Comparison of ENCODE assay signal across 11 cellular contexts in the genomic region with DNA sequence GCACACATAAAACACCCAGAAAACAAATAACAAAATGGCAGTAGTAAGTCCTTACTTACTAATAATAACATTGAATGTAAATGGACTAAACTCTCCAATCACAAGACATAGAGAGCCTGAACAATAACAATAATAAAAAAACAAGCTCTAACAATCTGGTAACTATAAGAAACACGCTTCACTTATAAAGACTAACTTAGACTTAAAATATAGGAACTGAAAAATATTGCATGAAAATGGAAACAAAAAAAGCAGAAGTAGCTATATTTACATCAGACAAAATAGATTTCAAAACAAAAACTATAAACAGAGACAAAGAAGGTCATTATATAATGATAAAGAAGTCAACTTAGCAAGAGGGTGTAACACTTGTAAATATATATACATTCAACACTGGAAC.
DNase-seq lines count a peak whose midpoint lies in the region; ATAC-seq, FAIRE-seq and TF ChIP-seq lines count a peak whose summit lies in the region.
"Had no signal": no experiment of that assay in that cellular context is flagged by ENCODE, and none has a peak within 500 bp of the region (broad histone marks: within the 10 kb centered on the region; RNA-seq: fewer than 3 reads in every experiment).

No MANE protein-coding gene starts in this region.

- H3K9me1 ChIP-seq in K562 (ENCODE audit: control insufficient read depth, insufficient read depth, low read length), result no peaks in the 10 kb centered on the region

- intact Hi-C loops in K562 (cut with micrococcal nuclease), result no loop called here

- no peak for TF ChIP-seq EP300 in K562 (IDR thresholded peaks at IDR 0.05; ENCODE audit: low read length)

- H2AFZ ChIP-seq in K562 (ENCODE audit: low read depth, low read length), result peak overlapping the region; percentile 95; the same call in 1 of the 2 replicates

- TF ChIP-seq POLR2A in K562 (conservative IDR thresholded peaks at IDR 0.05), result no peak

- FAIRE-seq in K562 (lab: Jason Lieb, UNC), result no peak

- H3K79me2 ChIP-seq in K562 (ENCODE audit: control insufficient read depth, insufficient read depth, low read length), result no peaks in the 10 kb centered on the region

- ATAC-seq in GM18858 (IDR thresholded peaks at IDR 0.05; ENCODE audit: unreplicated experiment), result peak; percentile 83
- peak; percentile 66 for ATAC-seq in GM21825 (IDR thresholded peaks at IDR 0.05; ENCODE audit: unreplicated experiment)
- peak; percentile 63 for ATAC-seq in HG03457 (IDR thresholded peaks at IDR 0.05; ENCODE audit: unreplicated experiment)
- ATAC-seq in K562, result no peak

- in situ Hi-C loops in K562 (cut with MboI), result no loop called here

- 85% methylated on average over 1 of the region's 1 CpG for WGBS in K562 (ENCODE audit: insufficient coverage, low coverage, missing lambda C conversion rate)

- no TSS peak for BruUV-seq in K562 (replicated peaks; lab: Mats Ljungman, UMichigan)

- TF ChIP-seq CTCF in K562 (IDR thresholded peaks at IDR 0.05 in 2 of 3, conservative IDR thresholded peaks at IDR 0.05 in 1 of 3; ENCODE audit: insufficient read depth in 2 of 3, low read depth in 1 of 3, low read length in 3 of 3), result no peak

- H3K9ac ChIP-seq in K562 (ENCODE audit: insufficient read depth in 1 of 2, low read depth in 2 of 2, low read length in 2 of 2), result no peak overlapping the region

- no peak overlapping the region for H3K27ac ChIP-seq in K562 (ENCODE audit: extremely low read depth, low read depth, low read length)
- H3K27ac ChIP-seq: tibial artery had no signal

- no peaks in the 10 kb centered on the region for H4K20me1 ChIP-seq in K562 (replicated peaks; ENCODE audit: control insufficient read depth, insufficient read depth, low read length)

- DNase-seq in K562 (ENCODE audit: extremely low read depth in 1 of 4, low spot score in 3 of 4) (no peak), NCI-H2081 (lab: John Stamatoyannopoulos, UW) (no peak), C1 segment of cervical spinal cord (lab: John Stamatoyannopoulos, UW) (no peak), T1000 (lab: John Stamatoyannopoulos, UW) (no peak), amniotic stem cell (lab: John Stamatoyannopoulos, UW) (no peak)
- DNase-seq: aorta, DMS53, tibial artery had no signal

- CTCF ChIA-PET in K562 (lab: Yijun Ruan, JAX; ENCODE audit: low intra/inter-chr PET ratio), result no interaction called here

- POLR2A ChIA-PET in K562 (lab: Yijun Ruan, JAX), result interaction anchor here (1.0 to 1.1 kb wide), 2 partner anchors 10 to 23 kb away, joined by 3 read pairs; no protein-coding TSS in a partner anchor

- H3K4me1 ChIP-seq in K562 (replicated peaks in 1 of 2; ENCODE audit: control insufficient read depth in 2 of 2, insufficient read depth in 2 of 2, low read length in 2 of 2), result peaks cover 4 to 28% of the 10 kb centered on the region in 2 experiments; a peak in 4 of 5 replicates

- no peak overlapping the region for H3K4me3 ChIP-seq in K562
- H3K4me3 ChIP-seq: tibial artery had no signal

- no peak for TF ChIP-seq RAD21 in K562 (CRISPR knock-in tag; conservative IDR thresholded peaks at IDR 0.05 in 1 of 2, IDR thresholded peaks at IDR 0.05 in 1 of 2)

- H3K36me3 ChIP-seq in K562 (ENCODE audit: control insufficient read depth, insufficient read depth, low read length), result no peaks in the 10 kb centered on the region
- H3K36me3 ChIP-seq: tibial artery had no signal

- no peak overlapping the region for H3K4me2 ChIP-seq in K562 (ENCODE audit: insufficient read depth, low read length)

- no peaks in the 10 kb centered on the region for H3K9me3 ChIP-seq in K562 (replicated peaks; ENCODE audit: control insufficient read depth, insufficient read depth, low read depth, low read length)

- H3K27me3 ChIP-seq in K562 (ENCODE audit: control insufficient read depth in 2 of 2, insufficient read depth in 2 of 2, low read length in 2 of 2), result no peaks in the 10 kb centered on the region
- H3K27me3 ChIP-seq: tibial artery had no signal

TF ChIP-seq in K562, 482 proteins besides CTCF, POLR2A, EP300 and RAD21 (continues in another document):
- TF ChIP-seq TRIM24 (IDR thresholded peaks at IDR 0.05) (peak; percentile 14 to 26; a peak in 2 of 4 replicates), ZNF354B (CRISPR knock-in tag; IDR thresholded peaks at IDR 0.05) (no peak), ZBTB5 (IDR thresholded peaks at IDR 0.05) (no peak), ZC3H8 (IDR thresholded peaks at IDR 0.05) (no peak), DDX20 (tag; IDR thresholded peaks at IDR 0.05; ENCODE audit: low read depth) (peak; percentile 38; the same call in 1 of the 2 replicates), ZSCAN29 (IDR thresholded peaks at IDR 0.05) (no peak), NFXL1 (CRISPR knock-in tag; IDR thresholded peaks at IDR 0.05) (no peak), NCOR1 (IDR thresholded peaks at IDR 0.05) (no peak), TEAD1 (CRISPR knock-in tag; IDR thresholded peaks at IDR 0.05) (no peak), SPI1 (IDR thresholded peaks at IDR 0.05; ENCODE audit: borderline replicate concordance, low read depth, low read length) (no peak), ZNF766 (CRISPR knock-in tag; conservative IDR thresholded peaks at IDR 0.05) (no peak), SLC30A9 (CRISPR knock-in tag; IDR thresholded peaks at IDR 0.05) (no peak), NONO (IDR thresholded peaks at IDR 0.05; ENCODE audit: low read depth in 2 of 2, low read length in 1 of 2) (no peak), ARID2 (IDR thresholded peaks at IDR 0.05) (no peak), ZKSCAN1 (IDR thresholded peaks at IDR 0.05; ENCODE audit: low read depth, low read length) (no peak), ZKSCAN8 (CRISPR knock-in tag; IDR thresholded peaks at IDR 0.05) (no peak), ZNF3 (CRISPR knock-in tag; IDR thresholded peaks at IDR 0.05) (no peak), MECOM (CRISPR knock-in tag; IDR thresholded peaks at IDR 0.05) (no peak), MTA1 (IDR thresholded peaks at IDR 0.05; ENCODE audit: borderline replicate concordance) (no peak), NRF1 (conservative IDR thresholded peaks at IDR 0.05 in 1 of 2, IDR thresholded peaks at IDR 0.05 in 1 of 2) (no peak), RBM34 (IDR thresholded peaks at IDR 0.05; ENCODE audit: borderline replicate concordance, insufficient read depth, low read length) (no peak)
- TF ChIP-seq, protein P1, sequence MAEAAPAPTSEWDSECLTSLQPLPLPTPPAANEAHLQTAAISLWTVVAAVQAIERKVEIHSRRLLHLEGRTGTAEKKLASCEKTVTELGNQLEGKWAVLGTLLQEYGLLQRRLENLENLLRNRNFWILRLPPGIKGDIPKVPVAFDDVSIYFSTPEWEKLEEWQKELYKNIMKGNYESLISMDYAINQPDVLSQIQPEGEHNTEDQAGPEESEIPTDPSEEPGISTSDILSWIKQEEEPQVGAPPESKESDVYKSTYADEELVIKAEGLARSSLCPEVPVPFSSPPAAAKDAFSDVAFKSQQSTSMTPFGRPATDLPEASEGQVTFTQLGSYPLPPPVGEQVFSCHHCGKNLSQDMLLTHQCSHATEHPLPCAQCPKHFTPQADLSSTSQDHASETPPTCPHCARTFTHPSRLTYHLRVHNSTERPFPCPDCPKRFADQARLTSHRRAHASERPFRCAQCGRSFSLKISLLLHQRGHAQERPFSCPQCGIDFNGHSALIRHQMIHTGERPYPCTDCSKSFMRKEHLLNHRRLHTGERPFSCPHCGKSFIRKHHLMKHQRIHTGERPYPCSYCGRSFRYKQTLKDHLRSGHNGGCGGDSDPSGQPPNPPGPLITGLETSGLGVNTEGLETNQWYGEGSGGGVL (CRISPR knock-in tag; IDR thresholded peaks at IDR 0.05), result no peak
- TF ChIP-seq, protein P2, sequence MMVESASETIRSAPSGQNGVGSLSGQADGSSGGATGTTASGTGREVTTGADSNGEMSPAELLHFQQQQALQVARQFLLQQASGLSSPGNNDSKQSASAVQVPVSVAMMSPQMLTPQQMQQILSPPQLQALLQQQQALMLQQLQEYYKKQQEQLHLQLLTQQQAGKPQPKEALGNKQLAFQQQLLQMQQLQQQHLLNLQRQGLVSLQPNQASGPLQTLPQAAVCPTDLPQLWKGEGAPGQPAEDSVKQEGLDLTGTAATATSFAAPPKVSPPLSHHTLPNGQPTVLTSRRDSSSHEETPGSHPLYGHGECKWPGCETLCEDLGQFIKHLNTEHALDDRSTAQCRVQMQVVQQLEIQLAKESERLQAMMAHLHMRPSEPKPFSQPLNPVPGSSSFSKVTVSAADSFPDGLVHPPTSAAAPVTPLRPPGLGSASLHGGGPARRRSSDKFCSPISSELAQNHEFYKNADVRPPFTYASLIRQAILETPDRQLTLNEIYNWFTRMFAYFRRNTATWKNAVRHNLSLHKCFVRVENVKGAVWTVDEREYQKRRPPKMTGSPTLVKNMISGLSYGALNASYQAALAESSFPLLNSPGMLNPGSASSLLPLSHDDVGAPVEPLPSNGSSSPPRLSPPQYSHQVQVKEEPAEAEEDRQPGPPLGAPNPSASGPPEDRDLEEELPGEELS (CRISPR knock-in tag; IDR thresholded peaks at IDR 0.05; ENCODE audit: borderline replicate concordance), result no peak
